In genomic region chr17:67475161-67475887, GRCh38 we compare ENCODE assay signal across 8 cellular contexts.
DNase-seq lines count a peak whose midpoint lies in the region; ATAC-seq and TF ChIP-seq lines count a peak whose summit lies in the region.

No MANE protein-coding gene starts in this region.

- H3K4me2 ChIP-seq in MM.1S (ENCODE audit: low read depth, low read length): no peak overlapping the region

- no peak overlapping the region for H3K4me3 ChIP-seq in A673 (ENCODE audit: low read depth, low read length, poor library complexity, severe bottlenecking)
- no peak overlapping the region for H3K4me3 ChIP-seq in MM.1S (ENCODE audit: low read length)

- H3K36me3 ChIP-seq in A673 (ENCODE audit: insufficient read depth, low read length, poor library complexity, severe bottlenecking): no peaks in the 10 kb centered on the region
- H3K36me3 ChIP-seq in MM.1S (replicated peaks; ENCODE audit: insufficient read depth, low read length): no peaks in the 10 kb centered on the region

- H4K20me1 ChIP-seq in MM.1S (ENCODE audit: insufficient read depth, low read length): no peaks in the 10 kb centered on the region

- no peaks in the 10 kb centered on the region for H3F3A ChIP-seq in MM.1S (ENCODE audit: insufficient read depth, low read length)

- CTCF ChIA-PET in A673 (lab: Charles Lee): interaction anchor here (0.6 to 1.8 kb wide), 8 partner anchors 34 to 215 kb away, joined by 3 to 27 read pairs (median 9); no protein-coding TSS in a partner anchor

- peak; percentile 60 for ATAC-seq in foreskin keratinocyte
- peak; percentile 85 for ATAC-seq in omental fat pad (ENCODE audit: low FRiP score)

- H3K9me3 ChIP-seq in A673 (ENCODE audit: low read depth, low read length, poor library complexity, severe bottlenecking) (no peaks in the 10 kb centered on the region), MM.1S (replicated peaks; ENCODE audit: insufficient read depth, low read length) (no peaks in the 10 kb centered on the region)

- H2AFZ ChIP-seq in MM.1S (ENCODE audit: low read length): no peak overlapping the region

- peaks cover 47% of the 10 kb centered on the region for H3K4me1 ChIP-seq in A673 (ENCODE audit: insufficient read depth, low read length, poor library complexity, severe bottlenecking)
- H3K4me1 ChIP-seq in MM.1S (ENCODE audit: low read length): no peaks in the 10 kb centered on the region
- peaks cover 14% of the 10 kb centered on the region for H3K4me1 ChIP-seq in foreskin keratinocyte

- BruUV-seq in A673 (replicated peaks; lab: Mats Ljungman, UMichigan): no TSS peak

- intact Hi-C loops in A673 (cut with micrococcal nuclease; ENCODE audit: unreplicated experiment): loop anchor here (1.0 to 10.0 kb wide), 4 partner anchors 88 to 209 kb away; no protein-coding TSS in a partner anchor

- no peaks in the 10 kb centered on the region for H3K9me2 ChIP-seq in MM.1S (replicated peaks; ENCODE audit: insufficient read depth, low read length)

- DNase-seq in A673 (ENCODE audit: low spot score) (peak; percentile 89), GM19238 (ENCODE audit: insufficient read length, low spot score) (peak; percentile 63), MM.1S (peak; percentile 24), SHP77 treated with DMSO at 0.1 percent for 48 hours (lab: John Stamatoyannopoulos, UW) (peak; percentile 69), activated gamma-delta T cell (lab: John Stamatoyannopoulos, UW) (peak; percentile 28), foreskin keratinocyte (peak in 1 of 2 donors; percentile 50), omental fat pad (ENCODE audit: low spot score) (peak; percentile 51), superior temporal gyrus (ENCODE audit: extremely low spot score) (peak; percentile 89)

- peaks cover 12% of the 10 kb centered on the region for H3K79me2 ChIP-seq in MM.1S (ENCODE audit: low read length)

- no peak overlapping the region for H3K9ac ChIP-seq in MM.1S (ENCODE audit: low read length)

- POLR2A ChIA-PET in A673 (lab: Charles Lee; ENCODE audit: low non-redundant PET): no interaction called here

- TF ChIP-seq CTCF in A673 (conservative IDR thresholded peaks at IDR 0.05; ENCODE audit: low read depth, low read length): peak; percentile 99
- TF ChIP-seq CTCF in MM.1S (IDR thresholded peaks at IDR 0.05; ENCODE audit: low read length): peak; percentile 59
- TF ChIP-seq CTCF in foreskin keratinocyte (conservative IDR thresholded peaks at IDR 0.05): peak; percentile 95
- TF ChIP-seq CTCF in omental fat pad (IDR thresholded peaks at IDR 0.05): peak in 1 of 3 donors; percentile 16

- peak overlapping the region; percentile 6 for H3K27ac ChIP-seq in A673 (ENCODE audit: low read depth, low read length, poor library complexity, severe bottlenecking)
- H3K27ac ChIP-seq in MM.1S (ENCODE audit: low read length): no peak overlapping the region
- H3K27ac ChIP-seq in foreskin keratinocyte: peak overlapping the region; percentile 12

- H3K27me3 ChIP-seq in A673 (replicated peaks; ENCODE audit: insufficient read depth, low read depth, low read length, poor library complexity) (no peaks in the 10 kb centered on the region), MM.1S (replicated peaks; ENCODE audit: insufficient read depth, low read length) (no peaks in the 10 kb centered on the region), foreskin keratinocyte (no peaks in the 10 kb centered on the region)
